Comparison of ENCODE assay signal across 21 cellular contexts in the genomic region with DNA sequence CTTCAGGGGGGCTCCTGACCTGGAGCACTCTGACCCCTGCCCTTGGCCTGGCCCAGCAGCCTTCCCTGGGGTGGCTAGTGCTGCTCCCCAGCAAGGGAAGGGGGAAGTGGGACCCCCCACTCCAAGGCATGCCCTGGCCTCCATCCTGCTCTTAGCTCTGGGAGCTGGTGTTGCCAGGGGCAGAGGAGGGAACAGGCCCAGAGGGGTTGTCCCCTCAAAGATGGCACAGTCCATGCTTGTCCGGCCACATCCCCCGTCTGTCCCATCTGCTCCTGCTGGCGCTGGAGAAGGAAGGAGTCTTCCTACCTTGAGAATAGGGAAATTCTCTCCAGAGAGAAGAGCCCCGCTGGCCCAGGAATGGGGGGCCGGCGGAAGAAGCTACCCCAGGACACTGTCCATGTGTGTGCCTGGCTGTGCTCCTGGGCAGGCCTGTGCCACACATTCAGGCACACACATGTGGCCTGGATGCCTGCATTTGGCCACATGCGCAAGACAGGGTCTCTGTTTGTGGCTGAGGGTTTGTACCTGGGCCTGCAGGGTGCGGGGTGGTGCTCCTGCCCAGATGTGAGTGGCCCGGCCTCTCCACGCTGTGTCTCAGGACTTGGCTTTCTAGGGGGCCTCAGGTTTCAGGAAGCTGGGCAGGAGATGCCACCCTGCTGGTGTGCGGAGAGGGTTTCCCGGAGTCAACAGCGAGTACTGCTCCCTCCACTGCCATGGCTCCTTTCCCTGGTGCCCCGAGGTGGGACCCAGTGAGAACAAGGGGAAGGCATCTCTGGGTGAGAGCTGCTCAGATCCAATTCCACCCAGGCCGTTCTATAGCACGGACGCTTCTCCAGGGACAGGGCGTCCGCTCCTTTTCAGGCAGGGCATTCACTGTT.
"Had no signal": no experiment of that assay in that cellular context is flagged by ENCODE, and none has a peak within 500 bp of the region (broad histone marks: within the 10 kb centered on the region; RNA-seq: fewer than 3 reads in every experiment).

No MANE protein-coding gene starts in this region.

- H3K4me3 Mint-ChIP-seq: activated T-cell treated with anti-CD3 and anti-CD28 coated beads, Interleukin-2, amount 50 U/mL, for 24 hours; activated T-helper 17 cell treated with anti-CD3 and anti-CD28 coated beads, Interleukin-2, amount 50 U/mL, for 72 hours; brain; memory B cell; nephron progenitor cell had no signal

- H3K4me1 Mint-ChIP-seq: activated T-helper 17 cell treated with anti-CD3 and anti-CD28 coated beads, Interleukin-2, amount 50 U/mL, for 72 hours; memory B cell had no signal

- H3K36me3 Mint-ChIP-seq: brain, memory B cell had no signal

- ATAC-seq: activated T-helper 17 cell treated with anti-CD3 and anti-CD28 coated beads, Interleukin-2, amount 50 U/mL, for 72 hours; foreskin keratinocyte had no signal

- H3K4me1 ChIP-seq: foreskin keratinocyte, left ventricle myocardium inferior, upper lobe of left lung had no signal

- H3K36me3 ChIP-seq: left ventricle myocardium inferior, upper lobe of left lung, WERI-Rb-1 had no signal

- H3K9me3 Mint-ChIP-seq: activated T-cell treated with anti-CD3 and anti-CD28 coated beads, Interleukin-2, amount 50 U/mL, for 24 hours; activated T-helper 17 cell treated with anti-CD3 and anti-CD28 coated beads, Interleukin-2, amount 50 U/mL, for 72 hours; memory B cell; nephron progenitor cell had no signal

- H3K27ac Mint-ChIP-seq: activated T-cell treated with anti-CD3 and anti-CD28 coated beads, Interleukin-2, amount 50 U/mL, for 24 hours; activated T-helper 17 cell treated with anti-CD3 and anti-CD28 coated beads, Interleukin-2, amount 50 U/mL, for 72 hours; brain; memory B cell had no signal

- DNase-seq: activated CD4-positive, alpha-beta T cell treated with anti-CD3 and anti-CD28 coated beads, Interleukin-2, amount 50 U/mL, for 4 hours; activated CD8-positive, alpha-beta memory T cell treated with anti-CD3 and anti-CD28 coated beads for 24 hours; activated CD8-positive, alpha-beta memory T cell treated with anti-CD3 and anti-CD28 coated beads, Interleukin-2, amount 50 U/mL, for 4 hours; activated naive CD4-positive, alpha-beta T cell treated with Interleukin-2 at 50 U/mL for 16 hours; activated T-cell treated with anti-CD3 and anti-CD28 coated beads, Interleukin-2, amount 50 U/mL, for 24 hours; anterior cingulate cortex; caudate nucleus; dermis blood vessel endothelial cell; effector CD8-positive, alpha-beta T cell; foreskin keratinocyte; left ventricle myocardium inferior; nephron progenitor cell; nucleus accumbens; stimulated activated CD4-positive, alpha-beta T cell treated with anti-CD3 and anti-CD28 coated beads, Interleukin-4, amount 100 ng/mL, for 24 hours; stimulated activated naive CD4-positive, alpha-beta T cell treated with Interleukin-2 at 50 U/mL for 16 hours; T-helper 1 cell; upper lobe of left lung; WERI-Rb-1 had no signal

- H3K9me3 ChIP-seq: left ventricle myocardium inferior, upper lobe of left lung had no signal

- H3K27ac ChIP-seq: foreskin keratinocyte, left ventricle myocardium inferior, upper lobe of left lung, WERI-Rb-1 had no signal

- H3K4me3 ChIP-seq: left ventricle myocardium inferior, upper lobe of left lung had no signal

- H3K27me3 ChIP-seq: upper lobe of left lung had no signal

- H3K27me3 Mint-ChIP-seq: activated T-helper 17 cell treated with anti-CD3 and anti-CD28 coated beads, Interleukin-2, amount 50 U/mL, for 72 hours had no signal
